16 cellular contexts compared by ENCODE assay signal in genomic region chr16:47712276-47713224, GRCh38.
DNase-seq lines count a peak whose midpoint lies in the region; ATAC-seq and TF ChIP-seq lines count a peak whose summit lies in the region.
"Had no signal": no experiment of that assay in that cellular context is flagged by ENCODE, and none has a peak within 500 bp of the region (broad histone marks: within the 10 kb centered on the region; RNA-seq: fewer than 3 reads in every experiment).

No MANE protein-coding gene starts in this region.

- H3K27ac ChIP-seq in RWPE1, result peak overlapping the region; percentile 79
- H3K27ac ChIP-seq in foreskin keratinocyte, result peak overlapping the region; percentile 41
- H3K27ac ChIP-seq: KMS-11, parathyroid adenoma, tibial artery had no signal

- peaks cover 10% of the 10 kb centered on the region for H3K4me1 ChIP-seq in foreskin keratinocyte
- H3K4me1 ChIP-seq: parathyroid adenoma, tibial artery had no signal

- H3K4me3 Mint-ChIP-seq in natural killer cell treated with Interleukin-12 subunit alpha and Interleukin-12 subunit beta and Interleukin-15 and Interleukin-18, amount 100 ng/mL, for 72 hours, result no peak overlapping the region
- no peak overlapping the region for H3K4me3 Mint-ChIP-seq in natural killer cell
- H3K4me3 Mint-ChIP-seq: WTC11 had no signal

- H3K9me3 Mint-ChIP-seq in natural killer cell treated with Interleukin-12 subunit alpha and Interleukin-12 subunit beta and Interleukin-15 and Interleukin-18, amount 100 ng/mL, for 72 hours, result no peaks in the 10 kb centered on the region
- H3K9me3 Mint-ChIP-seq in natural killer cell, result no peaks in the 10 kb centered on the region
- H3K9me3 Mint-ChIP-seq: WTC11 had no signal

- CTCF ChIA-PET in RWPE1 (lab: Yijun Ruan, JAX), result interaction anchor here (0.7 kb wide), 1 partner anchor 251 kb away, joined by 7 read pairs; no protein-coding TSS in a partner anchor

- H3K36me3 Mint-ChIP-seq in natural killer cell treated with Interleukin-12 subunit alpha and Interleukin-12 subunit beta and Interleukin-15 and Interleukin-18, amount 100 ng/mL, for 72 hours, result no peaks in the 10 kb centered on the region
- H3K36me3 Mint-ChIP-seq in natural killer cell, result no peaks in the 10 kb centered on the region
- H3K36me3 Mint-ChIP-seq: WTC11 had no signal

- H3K4me1 Mint-ChIP-seq in natural killer cell treated with Interleukin-12 subunit alpha and Interleukin-12 subunit beta and Interleukin-15 and Interleukin-18, amount 100 ng/mL, for 72 hours (ENCODE audit: low read depth in 2 of 2), result peaks cover 0 to 7% of the 10 kb centered on the region in 2 donors
- no peaks in the 10 kb centered on the region for H3K4me1 Mint-ChIP-seq in natural killer cell
- H3K4me1 Mint-ChIP-seq: WTC11 had no signal

- no peak overlapping the region for H3K27ac Mint-ChIP-seq in natural killer cell treated with Interleukin-12 subunit alpha and Interleukin-12 subunit beta and Interleukin-15 and Interleukin-18, amount 100 ng/mL, for 72 hours
- no peak overlapping the region for H3K27ac Mint-ChIP-seq in natural killer cell
- H3K27ac Mint-ChIP-seq: WTC11 had no signal

- ATAC-seq in natural killer cell treated with Interleukin-12 subunit alpha and Interleukin-12 subunit beta and Interleukin-15 and Interleukin-18, amount 100 ng/mL, for 72 hours, result peak; percentile 47 to 56
- ATAC-seq in natural killer cell (no peak), foreskin keratinocyte (peak; percentile 30), HG03342 (IDR thresholded peaks at IDR 0.05; ENCODE audit: unreplicated experiment) (no peak)
- ATAC-seq: WTC11 had no signal

- no peaks in the 10 kb centered on the region for H3K27me3 ChIP-seq in foreskin keratinocyte
- H3K27me3 ChIP-seq: tibial artery had no signal

- DNase-seq in natural killer cell treated with Interleukin-12 subunit alpha and Interleukin-12 subunit beta and Interleukin-15 and Interleukin-18, amount 100 ng/mL, for 72 hours (ENCODE audit: low spot score), result no peak
- DNase-seq in natural killer cell, result no peak
- DNase-seq in RWPE1 (ENCODE audit: low spot score), result no peak
- no peak for DNase-seq in foreskin keratinocyte
- no peak for DNase-seq in HuH-7.5 (ENCODE audit: low spot score)
- no peak for DNase-seq in NCI-H446 treated with DMSO at 0.1 percent for 48 hours (lab: John Stamatoyannopoulos, UW)
- DNase-seq in stimulated activated CD4-positive, alpha-beta T cell treated with anti-CD3 and anti-CD28 coated beads, Interleukin-15, amount 100 ng/mL, for 24 hours, result no peak
- DNase-seq: AML-193, midbrain, NCI-H1694 treated with DMSO at 0.1 percent for 48 hours, SHP77, tibial artery had no signal

- TF ChIP-seq CTCF in natural killer cell (IDR thresholded peaks at IDR 0.05) (no peak), RWPE1 (conservative IDR thresholded peaks at IDR 0.05; ENCODE audit: low read depth) (no peak), foreskin keratinocyte (conservative IDR thresholded peaks at IDR 0.05) (no peak)

- POLR2A ChIA-PET in RWPE1 (lab: Yijun Ruan, JAX; ENCODE audit: low non-redundant PET), result no interaction called here

- no peaks in the 10 kb centered on the region for H3K27me3 Mint-ChIP-seq in natural killer cell treated with Interleukin-12 subunit alpha and Interleukin-12 subunit beta and Interleukin-15 and Interleukin-18, amount 100 ng/mL, for 72 hours
- H3K27me3 Mint-ChIP-seq in natural killer cell (ENCODE audit: low read depth in 2 of 2), result peaks cover 6 to 7% of the 10 kb centered on the region in 2 donors

- intact Hi-C loops in natural killer cell (cut with micrococcal nuclease), result no loop called here

Comparison
In these comparisons a context has a peak if more than half of its experiments do, and no peak if none do; other contexts are left out.
1. ATAC-seq: peak in natural killer cell treated with Interleukin-12 subunit alpha and Interleukin-12 subunit beta and Interleukin-15 and Interleukin-18, amount 100 ng/mL, for 72 hours (2 of 2) and foreskin keratinocyte (single experiment); none in natural killer cell (0 of 3) and HG03342 (single experiment).